Comparison of ENCODE assay signal across 7 cellular contexts in the genomic region with DNA sequence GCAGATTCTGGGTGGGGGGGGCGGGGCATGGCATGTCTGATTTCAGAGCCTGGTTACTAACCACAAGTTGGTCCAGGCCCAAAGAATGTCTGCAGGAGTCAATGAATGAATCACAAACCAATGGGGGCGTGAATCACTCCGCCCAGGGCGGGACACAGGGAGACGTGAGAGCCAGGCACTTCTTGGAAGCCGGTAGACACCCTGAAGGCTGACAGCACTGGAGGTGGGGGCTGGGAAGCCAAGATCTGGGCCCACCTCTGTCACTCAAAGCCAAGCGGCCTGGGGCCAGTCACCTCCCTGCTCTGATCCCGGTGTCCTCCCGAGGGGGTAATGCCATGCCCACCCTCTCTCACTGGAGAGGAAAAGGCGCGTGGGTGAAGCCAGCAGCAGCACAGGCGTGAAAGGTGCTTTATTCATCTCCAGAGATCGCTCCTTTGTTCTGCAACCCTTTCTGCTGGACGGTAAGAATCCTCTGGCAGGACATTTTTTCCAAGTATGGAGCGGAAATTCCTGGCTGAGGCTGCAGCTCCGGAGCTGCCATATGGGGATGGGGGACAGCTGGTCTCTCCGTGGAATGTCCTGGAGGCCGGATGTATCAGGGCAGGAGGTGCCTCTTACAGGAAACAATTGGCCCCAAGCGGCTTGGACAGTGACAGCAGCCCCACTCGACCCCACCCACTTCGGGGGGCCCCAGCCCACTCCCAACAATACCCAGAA.
DNase-seq lines count a peak whose midpoint lies in the region; ATAC-seq and TF ChIP-seq lines count a peak whose summit lies in the region.

No MANE protein-coding gene starts in this region.

- no peak overlapping the region for H3K4me3 Mint-ChIP-seq in activated T-cell treated with anti-CD3 and anti-CD28 coated beads, Interleukin-2, amount 50 U/mL, for 72 hours

- H3K27ac ChIP-seq in spleen: peak overlapping the region in 7 of 8 donors; percentile 43 to 79 (median 69)

- peak in 1 of 2 donors; percentile 39 for ATAC-seq in activated T-cell treated with anti-CD3 and anti-CD28 coated beads, Interleukin-2, amount 50 U/mL, for 72 hours (replicated peaks in 1 of 2)
- ATAC-seq in left ventricle myocardium superior (peak; percentile 72), HG02981 (IDR thresholded peaks at IDR 0.05; ENCODE audit: unreplicated experiment) (no peak), HG03565 (IDR thresholded peaks at IDR 0.05; ENCODE audit: unreplicated experiment) (no peak)

- H3K4me3 ChIP-seq in spleen: no peak overlapping the region

- peaks cover 37% of the 10 kb centered on the region for H3K4me1 Mint-ChIP-seq in activated T-cell treated with anti-CD3 and anti-CD28 coated beads, Interleukin-2, amount 50 U/mL, for 72 hours (ENCODE audit: low read depth)

- no peak for TF ChIP-seq CTCF in spleen (IDR thresholded peaks at IDR 0.05 in 8 of 11, conservative IDR thresholded peaks at IDR 0.05 in 3 of 11)

- H3K9me3 ChIP-seq in spleen: no peaks in the 10 kb centered on the region

- peaks cover 2 to 4% of the 10 kb centered on the region in 2 donors for H3K9me3 Mint-ChIP-seq in activated T-cell treated with anti-CD3 and anti-CD28 coated beads, Interleukin-2, amount 50 U/mL, for 72 hours

- H3K27me3 Mint-ChIP-seq in activated T-cell treated with anti-CD3 and anti-CD28 coated beads, Interleukin-2, amount 50 U/mL, for 72 hours (ENCODE audit: low read depth): no peaks in the 10 kb centered on the region

- intact Hi-C loops in left ventricle myocardium superior (cut with micrococcal nuclease): no loop called here
- intact Hi-C loops in spleen (cut with DNase I; ENCODE audit: low total_unique reads): loop anchor here (10.0 kb wide), 1 partner anchor 192 kb away; no protein-coding TSS in a partner anchor

- no peaks in the 10 kb centered on the region for H3K27me3 ChIP-seq in spleen (replicated peaks in 1 of 7)

- H3K36me3 ChIP-seq in spleen: peaks cover 0 to 97% (median 57%) of the 10 kb centered on the region in 6 donors

- peaks cover 16 to 66% (median 27%) of the 10 kb centered on the region in 6 donors for H3K4me1 ChIP-seq in spleen

- peaks cover 9 to 33% of the 10 kb centered on the region in 2 donors for H3K36me3 Mint-ChIP-seq in activated T-cell treated with anti-CD3 and anti-CD28 coated beads, Interleukin-2, amount 50 U/mL, for 72 hours (ENCODE audit: insufficient read depth in 2 of 2)

- 54 to 74% (median 67%) methylated on average over 19 to 21 of the region's 21 CpGs for WGBS in spleen, 5 donors

- no peak for TF ChIP-seq POLR2A in spleen (IDR thresholded peaks at IDR 0.05)

- DNase-seq in HS-5 (ENCODE audit: low read depth) (peak; percentile 89), left ventricle myocardium superior (peak; percentile 77), spleen (peak; percentile 69), SKM-1 (lab: John Stamatoyannopoulos, UW; ENCODE audit: unreplicated experiment) (no peak)
- DNase-seq in activated T-cell treated with anti-CD3 and anti-CD28 coated beads, Interleukin-2, amount 50 U/mL, for 72 hours: no peak

- H3K27ac Mint-ChIP-seq in activated T-cell treated with anti-CD3 and anti-CD28 coated beads, Interleukin-2, amount 50 U/mL, for 72 hours: peak overlapping the region; percentile 44

Comparison
In these comparisons a context has a peak if more than half of its experiments do, and no peak if none do; other contexts are left out.
1. DNase-seq: peak in HS-5 (single experiment), left ventricle myocardium superior (single experiment) and spleen (single experiment); none in activated T-cell treated with anti-CD3 and anti-CD28 coated beads, Interleukin-2, amount 50 U/mL, for 72 hours (0 of 2) and SKM-1 (single experiment).